12 cellular contexts compared by ENCODE assay signal in the genomic region with DNA sequence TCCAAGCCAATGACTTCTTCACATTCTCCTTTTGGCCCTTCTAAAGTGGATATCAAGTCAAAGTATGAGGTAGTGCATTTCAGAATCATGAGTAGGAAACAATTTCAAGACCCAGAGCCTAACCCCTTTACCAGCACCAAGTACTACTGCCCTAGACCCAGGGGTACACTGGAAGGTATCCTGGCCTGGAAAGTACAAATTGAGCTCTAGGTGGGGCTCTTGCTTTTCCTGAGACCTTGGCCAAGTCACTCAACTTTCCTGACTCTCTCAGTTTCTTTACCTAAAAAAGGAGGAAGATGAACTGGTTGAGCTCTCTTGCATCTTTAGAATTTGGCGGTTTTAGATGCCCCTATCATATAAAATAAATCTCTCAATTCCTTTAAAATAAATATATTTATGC.
A peak's percentile ranks its signal among the peaks of the same experiment; 100 is the strongest.
DNase-seq lines count a peak whose midpoint lies in the region; ATAC-seq and TF ChIP-seq lines count a peak whose summit lies in the region.
"Had no signal": no experiment of that assay in that cellular context is flagged by ENCODE, and none has a peak within 500 bp of the region (broad histone marks: within the 10 kb centered on the region; RNA-seq: fewer than 3 reads in every experiment).

No MANE protein-coding gene starts in this region.

- TF ChIP-seq CTCF in BE2C (IDR thresholded peaks at IDR 0.05; ENCODE audit: low read depth, low read length) = peak; percentile 77
- TF ChIP-seq CTCF in PC-3 (conservative IDR thresholded peaks at IDR 0.05; ENCODE audit: low read depth, low read length) = peak; percentile 21; the same call in 1 of the 2 replicates

- ATAC-seq in PC-3 = no peak
- peak; percentile 31 for ATAC-seq in left ventricle myocardium superior
- ATAC-seq in HG03520 (IDR thresholded peaks at IDR 0.05; ENCODE audit: unreplicated experiment) = no peak
- no peak for ATAC-seq in HG03159 (IDR thresholded peaks at IDR 0.05; ENCODE audit: unreplicated experiment)
- ATAC-seq: T-cell had no signal

- no peak overlapping the region for H3K9ac ChIP-seq in PC-3 (ENCODE audit: low read length)

- no peaks in the 10 kb centered on the region for H3K79me2 ChIP-seq in PC-3 (ENCODE audit: low read length)

- no peaks in the 10 kb centered on the region for H3K9me3 ChIP-seq in BE2C
- H3K9me3 ChIP-seq in PC-3 (ENCODE audit: low read length) = no peaks in the 10 kb centered on the region

- no TSS peak for BruUV-seq in PC-3 (replicated peaks; lab: Mats Ljungman, UMichigan)

- H4K20me1 ChIP-seq in PC-3 (ENCODE audit: low read length) = no peaks in the 10 kb centered on the region

- intact Hi-C loops in PC-3 (cut with micrococcal nuclease) = no loop called here
- intact Hi-C loops in left ventricle myocardium superior (cut with micrococcal nuclease) = loop anchor here (5.0 kb wide), 1 partner anchor 260 kb away; no protein-coding TSS in a partner anchor

- no peaks in the 10 kb centered on the region for H3F3A ChIP-seq in PC-3 (ENCODE audit: low read length, unreplicated experiment)

- no peak overlapping the region for H3K27ac ChIP-seq in PC-3 (ENCODE audit: low read length)
- H3K27ac ChIP-seq: coronary artery had no signal

- peak; percentile 54 for DNase-seq in BE2C
- peak; percentile 37 for DNase-seq in H7
- DNase-seq in PC-3 = peak; percentile 28
- no peak for DNase-seq in left ventricle myocardium superior
- no peak for DNase-seq in SW480 (ENCODE audit: low spot score)
- DNase-seq in activated CD4-positive, alpha-beta T cell treated with anti-CD3 and anti-CD28 coated beads, Interleukin-2, amount 50 U/mL, for 48 hours = no peak
- DNase-seq: activated T-cell treated with anti-CD3 and anti-CD28 coated beads, Interleukin-2, amount 50 U/mL, for 24 hours; COR-L47; T-cell had no signal

- peaks cover 24% of the 10 kb centered on the region for H3K4me1 ChIP-seq in BE2C
- H3K4me1 ChIP-seq in PC-3 (ENCODE audit: insufficient read depth, low read length) = peaks cover 2% of the 10 kb centered on the region

- H2AFZ ChIP-seq in PC-3 (ENCODE audit: low read length) = no peak overlapping the region

- no peak overlapping the region for H3K4me2 ChIP-seq in PC-3 (ENCODE audit: low read length)

- POLR2A ChIA-PET in PC-3 (lab: Charles Lee; ENCODE audit: unreplicated experiment) = no interaction called here

- no peaks in the 10 kb centered on the region for H3K9me2 ChIP-seq in PC-3 (replicated peaks; ENCODE audit: low read length)

- CTCF ChIA-PET in PC-3 (lab: Charles Lee) = interaction anchor here (1.1 kb wide), 1 partner anchor 359 kb away, joined by 6 read pairs; no protein-coding TSS in a partner anchor

- H3K27me3 ChIP-seq in BE2C = no peaks in the 10 kb centered on the region
- no peaks in the 10 kb centered on the region for H3K27me3 ChIP-seq in H7 (ENCODE audit: control insufficient read depth, insufficient read depth, low read length)
- peaks cover 17% of the 10 kb centered on the region for H3K27me3 ChIP-seq in PC-3 (ENCODE audit: low read length)

- H3K36me3 ChIP-seq in BE2C = no peaks in the 10 kb centered on the region; the same call in 1 of the 2 replicates
- H3K36me3 ChIP-seq in H7 (replicated peaks; ENCODE audit: control insufficient read depth, insufficient read depth, low read length) = no peaks in the 10 kb centered on the region
- H3K36me3 ChIP-seq in PC-3 (ENCODE audit: low read depth, low read length) = no peaks in the 10 kb centered on the region

- H3K4me3 ChIP-seq in BE2C (ENCODE audit: low read depth, low read length) (no peak overlapping the region), H7 (ENCODE audit: insufficient read depth, low read depth, low read length) (no peak overlapping the region), PC-3 (ENCODE audit: low read length) (no peak overlapping the region)
- H3K4me3 ChIP-seq: coronary artery had no signal

Comparison
In these comparisons a context has a peak if more than half of its experiments do, and no peak if none do; other contexts are left out.
1. DNase-seq: peak in BE2C (single experiment), H7 (single experiment) and PC-3 (single experiment); none in left ventricle myocardium superior (single experiment), SW480 (single experiment) and activated CD4-positive, alpha-beta T cell treated with anti-CD3 and anti-CD28 coated beads, Interleukin-2, amount 50 U/mL, for 48 hours (0 of 2).